Comparison of ENCODE assay signal across 21 cellular contexts in genomic region chr6:8679823-8680222, GRCh38.
DNase-seq lines count a peak whose midpoint lies in the region; ATAC-seq, FAIRE-seq and TF ChIP-seq lines count a peak whose summit lies in the region.
"Had no signal": no experiment of that assay in that cellular context is flagged by ENCODE, and none has a peak within 500 bp of the region (broad histone marks: within the 10 kb centered on the region; RNA-seq: fewer than 3 reads in every experiment).

No MANE protein-coding gene starts in this region.

- ATAC-seq in A549: no peak
- no peak for ATAC-seq in IMR-90 (ENCODE audit: low read depth)
- ATAC-seq in GM21447 (IDR thresholded peaks at IDR 0.05; ENCODE audit: unreplicated experiment): no peak
- ATAC-seq: CD8-positive, alpha-beta T cell had no signal

- no peaks in the 10 kb centered on the region for H3K4me1 Mint-ChIP-seq in activated CD4-positive, alpha-beta T cell treated with anti-CD3 and anti-CD28 coated beads, Interleukin-2, amount 10 ng/mL, durations not matched to agents 24 days and 14 days

- DNase-seq in A549 (ENCODE audit: low read depth in 1 of 2, low spot score in 1 of 2) (no peak), IMR-90 (no peak), mesendoderm (no peak)
- DNase-seq in activated CD4-positive, alpha-beta T cell treated with anti-CD3 and anti-CD28 coated beads, Interleukin-2, amount 10 ng/mL, durations not matched to agents 24 days and 14 days: no peak
- DNase-seq: 8988T; AML-193; Caco-2; Calu3; CD4-positive, alpha-beta T cell; CD8-positive, alpha-beta T cell; DMS79 treated with DMSO at 0.1 percent for 48 hours; GF-D8 had no signal

- H2BK120ac ChIP-seq in IMR-90 (ENCODE audit: low read depth, low read length) (no peak overlapping the region), mesendoderm (ENCODE audit: low read depth, low read length) (no peak overlapping the region)

- no peak for TF ChIP-seq CTCF in A549 (IDR thresholded peaks at IDR 0.05)
- TF ChIP-seq CTCF in IMR-90 (conservative IDR thresholded peaks at IDR 0.05; ENCODE audit: low read depth, low read length): no peak

- H3K4ac ChIP-seq in IMR-90 (ENCODE audit: low read depth, low read length) (no peak overlapping the region), mesendoderm (ENCODE audit: low read depth, low read length) (no peak overlapping the region)

- H3K27me3 ChIP-seq in IMR-90 (ENCODE audit: control insufficient read depth, insufficient read depth, low read length): no peaks in the 10 kb centered on the region
- H3K27me3 ChIP-seq in mesendoderm (ENCODE audit: insufficient read depth, low read length, poor library complexity): no peaks in the 10 kb centered on the region
- H3K27me3 ChIP-seq: BLaER1 treated with 17β-estradiol and CSF1 and Interleukin-3, amounts not matched to agents 10 nM and 100 nM had no signal

- H3K18ac ChIP-seq in IMR-90 (ENCODE audit: low read depth, low read length) (no peak overlapping the region), mesendoderm (ENCODE audit: low read length) (no peak overlapping the region)

- POLR2A ChIA-PET in A549 (lab: Yijun Ruan, JAX) (no interaction called here), IMR-90 (lab: Charles Lee; ENCODE audit: unreplicated experiment) (no interaction called here)

- no peak overlapping the region for H3K27ac ChIP-seq in A549
- H3K27ac ChIP-seq in IMR-90 (ENCODE audit: insufficient read depth, low read length): no peak overlapping the region
- H3K27ac ChIP-seq in mesendoderm (ENCODE audit: low read depth, low read length): no peak overlapping the region
- H3K27ac ChIP-seq: BLaER1 treated with 17β-estradiol and CSF1 and Interleukin-3, amounts not matched to agents 10 nM and 100 nM; C4-2B had no signal

- H3K79me1 ChIP-seq in IMR-90 (ENCODE audit: low read depth in 1 of 2, low read length in 2 of 2) (no peaks in the 10 kb centered on the region), mesendoderm (ENCODE audit: low read length) (no peaks in the 10 kb centered on the region)

- no peak overlapping the region for H2BK20ac ChIP-seq in IMR-90 (ENCODE audit: low read depth, low read length)

- 39% methylated on average over 2 of the region's 2 CpGs for WGBS in A549 (ENCODE audit: missing lambda C conversion rate)
- no CpG with 5 or more reads among the region's 2 CpGs for WGBS in IMR-90 (ENCODE audit: extremely low coverage in 2 of 2, insufficient read length in 1 of 2), 2 experiments
- WGBS in mesendoderm (ENCODE audit: extremely low coverage, insufficient coverage, low lambda C conversion rate): no CpG with 5 or more reads among the region's 2 CpGs

- no peak for TF ChIP-seq EP300 in A549 (IDR thresholded peaks at IDR 0.05)

- no peaks in the 10 kb centered on the region for H3K36me3 Mint-ChIP-seq in activated CD4-positive, alpha-beta T cell treated with anti-CD3 and anti-CD28 coated beads, Interleukin-2, amount 10 ng/mL, durations not matched to agents 24 days and 14 days (ENCODE audit: low read depth)
- H3K36me3 Mint-ChIP-seq: CD8-positive, alpha-beta T cell had no signal

- H3K4me1 ChIP-seq in A549 (no peaks in the 10 kb centered on the region), IMR-90 (ENCODE audit: control insufficient read depth, insufficient read depth, low read length) (no peaks in the 10 kb centered on the region), mesendoderm (ENCODE audit: control insufficient read depth, low read depth, low read length) (no peaks in the 10 kb centered on the region)
- H3K4me1 ChIP-seq: BLaER1 treated with 17β-estradiol and CSF1 and Interleukin-3, amounts not matched to agents 10 nM and 100 nM; Caco-2 had no signal

- no peak overlapping the region for H3K4me3 Mint-ChIP-seq in activated CD4-positive, alpha-beta T cell treated with anti-CD3 and anti-CD28 coated beads, Interleukin-2, amount 10 ng/mL, durations not matched to agents 24 days and 14 days
- H3K4me3 Mint-ChIP-seq: B cell; CD4-positive, alpha-beta T cell; CD8-positive, alpha-beta T cell had no signal

- H3K9me1 ChIP-seq in IMR-90 (ENCODE audit: insufficient read depth, low read length): no peaks in the 10 kb centered on the region

- BruUV-seq in IMR-90 (replicated peaks; lab: Mats Ljungman, UMichigan): no TSS peak

- H3K9me3 Mint-ChIP-seq in activated CD4-positive, alpha-beta T cell treated with anti-CD3 and anti-CD28 coated beads, Interleukin-2, amount 10 ng/mL, durations not matched to agents 24 days and 14 days: no peaks in the 10 kb centered on the region

- H3K36me3 ChIP-seq in IMR-90 (ENCODE audit: control insufficient read depth, insufficient read depth, low read length) (no peaks in the 10 kb centered on the region), mesendoderm (ENCODE audit: control insufficient read depth, insufficient read depth, low read length) (no peaks in the 10 kb centered on the region)
- H3K36me3 ChIP-seq: BLaER1 treated with 17β-estradiol and CSF1 and Interleukin-3, amounts not matched to agents 10 nM and 100 nM had no signal

- TF ChIP-seq RAD21 in A549 (conservative IDR thresholded peaks at IDR 0.05 in 1 of 2, IDR thresholded peaks at IDR 0.05 in 1 of 2) (no peak), IMR-90 (IDR thresholded peaks at IDR 0.05; ENCODE audit: low read length) (no peak)

- no peak overlapping the region for H2AK9ac ChIP-seq in IMR-90 (replicated peaks; ENCODE audit: low read depth, low read length, poor library complexity)

- no peak overlapping the region for H3K27ac Mint-ChIP-seq in activated CD4-positive, alpha-beta T cell treated with anti-CD3 and anti-CD28 coated beads, Interleukin-2, amount 10 ng/mL, durations not matched to agents 24 days and 14 days
- H3K27ac Mint-ChIP-seq: B cell; CD4-positive, alpha-beta T cell; CD8-positive, alpha-beta T cell had no signal

- CTCF ChIA-PET in A549 (lab: Yijun Ruan, JAX) (no interaction called here), IMR-90 (lab: Yijun Ruan, JAX) (no interaction called here)

- H2BK15ac ChIP-seq in IMR-90 (ENCODE audit: low read depth, low read length): no peak overlapping the region
- no peak overlapping the region for H2BK15ac ChIP-seq in mesendoderm (replicated peaks; ENCODE audit: low read depth)

- no peak overlapping the region for H4K5ac ChIP-seq in IMR-90 (ENCODE audit: low read depth, low read length)
- H4K5ac ChIP-seq in mesendoderm (ENCODE audit: low read length): no peak overlapping the region

- H4K91ac ChIP-seq in IMR-90 (ENCODE audit: insufficient read depth, low read depth, low read length): no peak overlapping the region

- H3K56ac ChIP-seq in IMR-90 (ENCODE audit: extremely low read depth, insufficient read depth, low read length) (no peak overlapping the region), mesendoderm (ENCODE audit: low read length) (no peak overlapping the region)

- no peaks in the 10 kb centered on the region for H4K20me1 ChIP-seq in IMR-90 (ENCODE audit: insufficient read depth, low read length)
- H4K20me1 ChIP-seq: BLaER1 treated with 17β-estradiol and CSF1 and Interleukin-3, amounts not matched to agents 10 nM and 100 nM had no signal

- H4K8ac ChIP-seq in IMR-90 (ENCODE audit: low read depth in 2 of 2, low read length in 2 of 2) (no peak overlapping the region), mesendoderm (ENCODE audit: low read depth, low read length) (peak overlapping the region; percentile 56)

- intact Hi-C loops in IMR-90 (cut with micrococcal nuclease): no loop called here
- intact Hi-C loops in activated CD4-positive, alpha-beta T cell treated with anti-CD3 and anti-CD28 coated beads, Interleukin-2, amount 10 ng/mL, durations not matched to agents 24 days and 14 days (cut with micrococcal nuclease): no loop called here

- no peak overlapping the region for H2AK5ac ChIP-seq in IMR-90 (ENCODE audit: low read depth, low read length)
- H2AK5ac ChIP-seq in mesendoderm (ENCODE audit: low read length): no peak overlapping the region

- no peak for FAIRE-seq in A549 (lab: Jason Lieb, UNC)
- FAIRE-seq: A204.1, D721Med, G401.6, GM12891, GM19239 had no signal

- H2BK5ac ChIP-seq in IMR-90 (ENCODE audit: low read depth, low read length, poor library complexity, severe bottlenecking) (no peak overlapping the region), mesendoderm (ENCODE audit: low read length) (no peak overlapping the region)

- no peak for TF ChIP-seq POLR2A in A549 (IDR thresholded peaks at IDR 0.05; ENCODE audit: low read length)
- no peak for TF ChIP-seq POLR2A in IMR-90 (IDR thresholded peaks at IDR 0.05; ENCODE audit: low read depth, low read length)

- no peak overlapping the region for H2AFZ ChIP-seq in IMR-90 (replicated peaks; ENCODE audit: low read length, poor library complexity)

- in situ Hi-C loops in IMR-90 (cut with MboI; ENCODE audit: low sequenced_read_pairs): no loop called here

- H3K27me3 Mint-ChIP-seq in activated CD4-positive, alpha-beta T cell treated with anti-CD3 and anti-CD28 coated beads, Interleukin-2, amount 10 ng/mL, durations not matched to agents 24 days and 14 days: no peaks in the 10 kb centered on the region
- H3K27me3 Mint-ChIP-seq: B cell; CD4-positive, alpha-beta T cell had no signal

- H3K4me2 ChIP-seq in A549 (no peak overlapping the region), IMR-90 (ENCODE audit: low read depth, low read length) (no peak overlapping the region), mesendoderm (ENCODE audit: low read length) (no peak overlapping the region)
- H3K4me2 ChIP-seq: BLaER1 treated with 17β-estradiol and CSF1 and Interleukin-3, amounts not matched to agents 10 nM and 100 nM had no signal

- no peak overlapping the region for H3K4me3 ChIP-seq in A549
- no peak overlapping the region for H3K4me3 ChIP-seq in IMR-90 (ENCODE audit: insufficient read depth, low read depth, low read length)
- H3K4me3 ChIP-seq in mesendoderm (ENCODE audit: low read length): no peak overlapping the region
- H3K4me3 ChIP-seq: BLaER1 treated with 17β-estradiol and CSF1 and Interleukin-3, amounts not matched to agents 10 nM and 100 nM had no signal

- dilution Hi-C loops in IMR-90 (cut with HindIII; ENCODE audit: low sequenced_read_pairs, unreplicated experiment): no loop called here

- H3K14ac ChIP-seq in IMR-90 (replicated peaks; ENCODE audit: low read depth, low read length): no peak overlapping the region

- no peak overlapping the region for H3K9ac ChIP-seq in IMR-90 (ENCODE audit: low read depth, low read length)
- no peak overlapping the region for H3K9ac ChIP-seq in mesendoderm (ENCODE audit: low read length)
- H3K9ac ChIP-seq: BLaER1 treated with 17β-estradiol and CSF1 and Interleukin-3, amounts not matched to agents 10 nM and 100 nM had no signal

- no peaks in the 10 kb centered on the region for H3K9me3 ChIP-seq in A549
- peaks cover 12% of the 10 kb centered on the region for H3K9me3 ChIP-seq in IMR-90 (ENCODE audit: control insufficient read depth, insufficient read depth, low read length)
- H3K9me3 ChIP-seq: BLaER1 treated with 17β-estradiol and CSF1 and Interleukin-3, amounts not matched to agents 10 nM and 100 nM; Caco-2 had no signal

- no peaks in the 10 kb centered on the region for H3K79me2 ChIP-seq in mesendoderm (ENCODE audit: control insufficient read depth, insufficient read depth, low read length)

- H3K23ac ChIP-seq in IMR-90 (ENCODE audit: low read depth, low read length) (no peak overlapping the region), mesendoderm (ENCODE audit: low read length) (no peak overlapping the region)
